In genomic region chr17:59848778-59849177, GRCh38 we compare ENCODE assay signal across 8 cellular contexts. TPM values are rescaled to one million over a fixed set of nuclear protein-coding genes. Genes with fewer than 3 reads are reported as not detected.
DNase-seq lines count a peak whose midpoint lies in the region; ATAC-seq and TF ChIP-seq lines count a peak whose summit lies in the region.

No MANE protein-coding gene starts in this region.

- H3K27me3 Mint-ChIP-seq in activated naive CD8-positive, alpha-beta T cell = no peaks in the 10 kb centered on the region

- peak overlapping the region; percentile 23 for H3K4me3 Mint-ChIP-seq in activated naive CD8-positive, alpha-beta T cell

- H3K9me2 ChIP-seq in Karpas-422 (replicated peaks; ENCODE audit: insufficient read depth, low read length) = no peaks in the 10 kb centered on the region

- TF ChIP-seq CTCF in lower lobe of right lung (IDR thresholded peaks at IDR 0.05) = no peak

- H3K9me3 Mint-ChIP-seq in activated naive CD8-positive, alpha-beta T cell (ENCODE audit: low read depth) = no peaks in the 10 kb centered on the region

- no peak overlapping the region for H3K4me2 ChIP-seq in Karpas-422 (ENCODE audit: low read depth, low read length, poor library complexity, severe bottlenecking)

- no peak overlapping the region for H3K9ac ChIP-seq in Karpas-422 (ENCODE audit: low read length)

- ATAC-seq in GM18498 (IDR thresholded peaks at IDR 0.05; ENCODE audit: unreplicated experiment) = peak; percentile 35
- peak; percentile 51 for ATAC-seq in HG03432 (IDR thresholded peaks at IDR 0.05; ENCODE audit: unreplicated experiment)
- peak; percentile 30 to 60 for ATAC-seq in lower lobe of right lung
- ATAC-seq in HG03280 (IDR thresholded peaks at IDR 0.05; ENCODE audit: unreplicated experiment) = no peak
- no peak for ATAC-seq in HG03095 (IDR thresholded peaks at IDR 0.05; ENCODE audit: unreplicated experiment)

- H3K27ac Mint-ChIP-seq in activated naive CD8-positive, alpha-beta T cell = peak overlapping the region; percentile 80

- H3K27me3 ChIP-seq in lower lobe of right lung (ENCODE audit: low read depth) = no peaks in the 10 kb centered on the region
- no peaks in the 10 kb centered on the region for H3K27me3 ChIP-seq in Karpas-422 (ENCODE audit: low read length)

- H3K4me3 ChIP-seq in lower lobe of right lung (no peak overlapping the region), Karpas-422 (ENCODE audit: low read length) (no peak overlapping the region)

- H3K36me3 ChIP-seq in lower lobe of right lung (no peaks in the 10 kb centered on the region), Karpas-422 (ENCODE audit: insufficient read depth, low read length) (no peaks in the 10 kb centered on the region)

- peaks cover 66% of the 10 kb centered on the region for H3K4me1 Mint-ChIP-seq in activated naive CD8-positive, alpha-beta T cell (ENCODE audit: low read depth)

- H3K36me3 Mint-ChIP-seq in activated naive CD8-positive, alpha-beta T cell = no peaks in the 10 kb centered on the region

- no peaks in the 10 kb centered on the region for H4K20me1 ChIP-seq in Karpas-422 (ENCODE audit: insufficient read depth, low read depth, low read length)

- H3K9me3 ChIP-seq in lower lobe of right lung (no peaks in the 10 kb centered on the region), Karpas-422 (ENCODE audit: low read length) (no peaks in the 10 kb centered on the region)

- H3K27ac ChIP-seq in lower lobe of right lung = peak overlapping the region; percentile 84
- no peak overlapping the region for H3K27ac ChIP-seq in Karpas-422 (ENCODE audit: low read length)

- H2AFZ ChIP-seq in Karpas-422 (ENCODE audit: low read length) = no peak overlapping the region

- H3K4me1 ChIP-seq in lower lobe of right lung (peaks cover 84% of the 10 kb centered on the region), Karpas-422 (ENCODE audit: low read length) (peaks cover 20% of the 10 kb centered on the region)

- intact Hi-C loops in lower lobe of right lung (cut with DNase I) = no loop called here

- H3K79me2 ChIP-seq in Karpas-422 (ENCODE audit: low read length) = no peaks in the 10 kb centered on the region

- DNase-seq in lower lobe of right lung (peak; percentile 90), GDM1 (lab: John Stamatoyannopoulos, UW) (no peak), Karpas-422 (no peak)

RNA-seq across cellular contexts. Expression of gene TUBD1, which starts 44.0 kb away (rescaled TPM):
- total RNA-seq in lower lobe of right lung = 14.7 TPM
- 3.1 and 7.3 TPM in 2 replicates for total RNA-seq in Karpas-422 (2014; rRNA removed; shearing (Covaris generic); ENCODE audit: low replicate concordance)

RNA-seq across cellular contexts. Expression of gene RPS6KB1, which starts 44.1 kb away (rescaled TPM):
- 29.0 TPM for total RNA-seq in lower lobe of right lung
- 22.0 and 22.8 TPM in 2 replicates for total RNA-seq in Karpas-422 (2014; rRNA removed; shearing (Covaris generic); ENCODE audit: low replicate concordance)

Comparison
In these comparisons a context has a peak if more than half of its experiments do, and no peak if none do; other contexts are left out.
1. ATAC-seq: peak in GM18498 (single experiment), HG03432 (single experiment) and lower lobe of right lung (2 of 2); none in HG03280 (single experiment) and HG03095 (single experiment).